10 cellular contexts compared by ENCODE assay signal in the genomic region with DNA sequence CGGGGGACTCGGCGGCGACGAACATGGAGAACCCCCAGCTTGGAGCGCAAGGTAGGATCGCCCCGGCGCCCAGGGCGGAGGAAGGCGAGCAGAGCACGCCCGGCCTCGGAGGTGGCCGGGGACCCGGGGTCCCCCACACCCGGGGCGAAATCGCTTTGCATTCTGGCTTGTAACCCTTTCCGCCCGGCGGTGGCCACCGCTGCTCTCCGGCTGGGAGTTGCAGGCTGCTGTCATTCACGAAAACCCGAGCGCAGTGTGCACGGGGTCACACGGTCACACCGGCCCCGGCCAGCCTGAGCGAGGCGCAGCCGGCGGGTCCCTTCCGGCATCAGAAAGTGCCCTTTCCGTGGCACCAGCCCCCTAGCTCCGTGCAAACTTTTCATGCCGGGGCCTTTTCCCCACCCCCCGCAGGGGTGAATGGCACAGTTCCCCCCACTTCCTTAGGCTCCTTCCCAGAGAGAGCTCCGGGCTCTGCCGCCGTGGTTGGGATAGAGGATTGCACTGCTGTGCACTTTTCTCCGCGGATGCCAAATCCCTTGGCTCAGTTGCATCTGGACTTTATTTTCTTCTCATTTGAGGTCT. TPM values are rescaled to one million over a fixed set of nuclear protein-coding genes. Genes with fewer than 3 reads are reported as not detected.
DNase-seq lines count a peak whose midpoint lies in the region; ATAC-seq and TF ChIP-seq lines count a peak whose summit lies in the region.
"Had no signal": no experiment of that assay in that cellular context is flagged by ENCODE, and none has a peak within 500 bp of the region (broad histone marks: within the 10 kb centered on the region; RNA-seq: fewer than 3 reads in every experiment).

No MANE protein-coding gene starts in this region.

- 1% methylated on average over 32 to 45 of the region's 45 CpGs for WGBS in aorta, 2 donors

- peak; percentile 52 for ATAC-seq in stimulated activated naive CD8-positive, alpha-beta T cell treated with anti-CD3 and anti-CD28 coated beads, Interleukin-15, amount 100 ng/mL, for 72 hours
- ATAC-seq in stimulated activated naive CD8-positive, alpha-beta T cell treated with anti-CD3 and anti-CD28 coated beads, Interleukin-15, Interleukin-2, amounts not matched to agents 100 U/mL and 50 U/mL, for 24 hours, result no peak
- peak; percentile 37 for ATAC-seq in aorta (ENCODE audit: low FRiP score)
- no peak for ATAC-seq in activated T-cell treated with anti-CD3 and anti-CD28 coated beads, Interleukin-2, amount 50 U/mL, for 72 hours (replicated peaks in 1 of 2)

- no peak for TF ChIP-seq CTCF in mesothelial cell of epicardium (IDR thresholded peaks at IDR 0.05; ENCODE audit: unreplicated experiment)
- TF ChIP-seq CTCF in HFFc6 (IDR thresholded peaks at IDR 0.05), result no peak

- H3K27ac Mint-ChIP-seq in stimulated activated naive CD8-positive, alpha-beta T cell treated with anti-CD3 and anti-CD28 coated beads, Interleukin-15, amount 100 ng/mL, for 72 hours, result no peak overlapping the region
- H3K27ac Mint-ChIP-seq in mesothelial cell of epicardium, result peak overlapping the region; percentile 63
- no peak overlapping the region for H3K27ac Mint-ChIP-seq in activated T-cell treated with anti-CD3 and anti-CD28 coated beads, Interleukin-2, amount 50 U/mL, for 72 hours
- no peak overlapping the region for H3K27ac Mint-ChIP-seq in HFFc6

- H3K27me3 ChIP-seq in aorta (ENCODE audit: control insufficient read depth in 1 of 2, insufficient read depth in 2 of 2, low read length in 1 of 2), result peaks cover 0 to 3% of the 10 kb centered on the region in 2 donors

- no peaks in the 10 kb centered on the region for H3K4me1 ChIP-seq in aorta (ENCODE audit: control insufficient read depth in 1 of 2, insufficient read depth in 2 of 2, low read length in 2 of 2)

- no peaks in the 10 kb centered on the region for H3K9me3 Mint-ChIP-seq in stimulated activated naive CD8-positive, alpha-beta T cell treated with anti-CD3 and anti-CD28 coated beads, Interleukin-15, amount 100 ng/mL, for 72 hours
- H3K9me3 Mint-ChIP-seq in mesothelial cell of epicardium, result no peaks in the 10 kb centered on the region
- H3K9me3 Mint-ChIP-seq in activated T-cell treated with anti-CD3 and anti-CD28 coated beads, Interleukin-2, amount 50 U/mL, for 72 hours, result no peaks in the 10 kb centered on the region
- peaks cover 15% of the 10 kb centered on the region for H3K9me3 Mint-ChIP-seq in HFFc6

- H3K9me3 ChIP-seq in aorta (ENCODE audit: control insufficient read depth, low read length), result no peaks in the 10 kb centered on the region

- H3K4me3 Mint-ChIP-seq in stimulated activated naive CD8-positive, alpha-beta T cell treated with anti-CD3 and anti-CD28 coated beads, Interleukin-15, amount 100 ng/mL, for 72 hours, result peak overlapping the region; percentile 7 to 75
- H3K4me3 Mint-ChIP-seq in mesothelial cell of epicardium (peak overlapping the region; percentile 86), HFFc6 (no peak overlapping the region)
- peak overlapping the region in 1 of 2 donors; percentile 61 for H3K4me3 Mint-ChIP-seq in activated T-cell treated with anti-CD3 and anti-CD28 coated beads, Interleukin-2, amount 50 U/mL, for 72 hours

- no peak overlapping the region for H3K4me3 ChIP-seq in aorta (ENCODE audit: low read length in 2 of 2)

- no peaks in the 10 kb centered on the region for H3K36me3 ChIP-seq in aorta (ENCODE audit: control insufficient read depth in 1 of 2, insufficient read depth in 2 of 2, low read length in 1 of 2)

- no peak for DNase-seq in stimulated activated naive CD8-positive, alpha-beta T cell treated with anti-CD3 and anti-CD28 coated beads, Interleukin-15, amount 100 ng/mL, for 72 hours
- no peak for DNase-seq in stimulated activated naive CD8-positive, alpha-beta T cell treated with anti-CD3 and anti-CD28 coated beads, Interleukin-15, Interleukin-2, amounts not matched to agents 100 U/mL and 50 U/mL, for 24 hours
- DNase-seq in ecto neural progenitor cell (ENCODE audit: low spot score) (peak; percentile 80), mesothelial cell of epicardium (ENCODE audit: low spot score in 2 of 2, unreplicated experiment in 2 of 2) (peak in 1 of 2 experiments; percentile 48), aorta (no peak), RPMI8226 (no peak), HFFc6 (no peak)
- DNase-seq in activated T-cell treated with anti-CD3 and anti-CD28 coated beads, Interleukin-2, amount 50 U/mL, for 72 hours, result no peak
- DNase-seq: EL had no signal

- no peaks in the 10 kb centered on the region for H3K36me3 Mint-ChIP-seq in mesothelial cell of epicardium
- no peaks in the 10 kb centered on the region for H3K36me3 Mint-ChIP-seq in activated T-cell treated with anti-CD3 and anti-CD28 coated beads, Interleukin-2, amount 50 U/mL, for 72 hours (ENCODE audit: insufficient read depth in 2 of 2)
- no peaks in the 10 kb centered on the region for H3K36me3 Mint-ChIP-seq in HFFc6 (ENCODE audit: low read depth)
- H3K36me3 Mint-ChIP-seq: IgD-negative memory B cell had no signal

- intact Hi-C loops in aorta (cut with DNase I), result no loop called here

- no peak overlapping the region for H3K27ac ChIP-seq in aorta (ENCODE audit: low read depth in 1 of 2, low read length in 2 of 2)

- peaks cover 21% of the 10 kb centered on the region for H3K4me1 Mint-ChIP-seq in stimulated activated naive CD8-positive, alpha-beta T cell treated with anti-CD3 and anti-CD28 coated beads, Interleukin-15, amount 100 ng/mL, for 72 hours
- H3K4me1 Mint-ChIP-seq in mesothelial cell of epicardium, result peaks cover 50% of the 10 kb centered on the region
- H3K4me1 Mint-ChIP-seq in activated T-cell treated with anti-CD3 and anti-CD28 coated beads, Interleukin-2, amount 50 U/mL, for 72 hours (ENCODE audit: low read depth), result peaks cover 12% of the 10 kb centered on the region
- H3K4me1 Mint-ChIP-seq in HFFc6 (ENCODE audit: low read depth), result no peaks in the 10 kb centered on the region

- H3K27me3 Mint-ChIP-seq in stimulated activated naive CD8-positive, alpha-beta T cell treated with anti-CD3 and anti-CD28 coated beads, Interleukin-15, amount 100 ng/mL, for 72 hours, result peaks cover 82% of the 10 kb centered on the region
- no peaks in the 10 kb centered on the region for H3K27me3 Mint-ChIP-seq in mesothelial cell of epicardium (ENCODE audit: low read depth)
- peaks cover 64% of the 10 kb centered on the region for H3K27me3 Mint-ChIP-seq in activated T-cell treated with anti-CD3 and anti-CD28 coated beads, Interleukin-2, amount 50 U/mL, for 72 hours (ENCODE audit: low read depth)
- H3K27me3 Mint-ChIP-seq in HFFc6 (ENCODE audit: insufficient read depth), result no peaks in the 10 kb centered on the region; the same call in 1 of the 2 replicates

RNA-seq across cellular contexts. Expression of a gene that starts 0.8 kb away (rescaled TPM):
- total RNA-seq in mesothelial cell of epicardium, result 36.3 to 38.8 TPM (median 38.4 TPM) in 3 replicates
- 10 to 100 TPM; 12.0 to 19.3 TPM for total RNA-seq in aorta
- polyA plus RNA-seq in aorta, result 1 to 10 TPM; 4.4 to 7.2 TPM
- total RNA-seq in activated T-cell treated with anti-CD3 and anti-CD28 coated beads, Interleukin-2, amount 50 U/mL, for 72 hours, result under 1 TPM; 0.46 to 0.58 TPM
- total RNA-seq in HFFc6 (2021; fragmentation: NEBNext Ultra II Directional; extraction: Animal tissue kit (Norgen Biotek cat#: 25700)), result 10 to 100 TPM; 13.1 to 22.3 (median 20.7) TPM
- polyA plus RNA-seq: IgD-negative memory B cell had no signal

Comparison
In these comparisons a context has a peak if more than half of its experiments do, and no peak if none do; other contexts are left out.
1. ATAC-seq: peak in stimulated activated naive CD8-positive, alpha-beta T cell treated with anti-CD3 and anti-CD28 coated beads, Interleukin-15, amount 100 ng/mL, for 72 hours (single experiment) and aorta (single experiment); none in stimulated activated naive CD8-positive, alpha-beta T cell treated with anti-CD3 and anti-CD28 coated beads, Interleukin-15, Interleukin-2, amounts not matched to agents 100 U/mL and 50 U/mL, for 24 hours (single experiment) and activated T-cell treated with anti-CD3 and anti-CD28 coated beads, Interleukin-2, amount 50 U/mL, for 72 hours (0 of 2).
2. RNA of a gene that starts 0.8 kb away (total RNA-seq): 36.3 to 38.8 TPM in mesothelial cell of epicardium, 13.1 to 22.3 TPM in HFFc6 and 12.0 to 19.3 TPM in aorta; 0.46 to 0.58 TPM in activated T-cell treated with anti-CD3 and anti-CD28 coated beads, Interleukin-2, amount 50 U/mL, for 72 hours; every median in the first group is over 4 times any median in the second.